ENCODE assay signal across 23 cellular contexts in genomic region chr2:237130562-237131421, GRCh38.
"Had no signal": no experiment of that assay in that cellular context is flagged by ENCODE, and none has a peak within 500 bp of the region (broad histone marks: within the 10 kb centered on the region; RNA-seq: fewer than 3 reads in every experiment).

No MANE protein-coding gene starts in this region.

- H3K36me3 Mint-ChIP-seq: activated naive CD8-positive, alpha-beta T cell; WTC11 had no signal

- H3K9me3 ChIP-seq: Peyer's patch, SJSA1 had no signal

- H3K27me3 Mint-ChIP-seq: activated CD4-positive, alpha-beta T cell treated with anti-CD3 and anti-CD28 coated beads, Interleukin-2, amount 10 ng/mL, durations not matched to agents 7 days and 5 days; activated naive CD8-positive, alpha-beta T cell; activated T-helper 17 cell treated with anti-CD3 and anti-CD28 coated beads, Interleukin-2, amount 50 U/mL, for 72 hours had no signal

- DNase-seq: activated CD4-positive, alpha-beta memory T cell treated with anti-CD3 and anti-CD28 coated beads, Interleukin-2, amount 10 ng/mL, durations not matched to agents 7 days and 5 days; activated CD4-positive, alpha-beta T cell treated with anti-CD3 and anti-CD28 coated beads for 1 hour; activated CD4-positive, alpha-beta T cell treated with anti-CD3 and anti-CD28 coated beads, Interleukin-2, amount 10 ng/mL, durations not matched to agents 7 days and 5 days; activated gamma-delta T cell; activated naive CD4-positive, alpha-beta T cell treated with anti-CD3 and anti-CD28 coated beads for 36 hours; activated T-cell treated with anti-CD3 and anti-CD28 coated beads for 4 hours; activated T-cell treated with anti-CD3 and anti-CD28 coated beads, Interleukin-2, amount 50 U/mL, for 48 hours; caudate nucleus; Kasumi-1; NCI-H1105 treated with DMSO at 0.1 percent for 48 hours; NCI-H1436 treated with DMSO at 0.1 percent for 48 hours; NCI-H187; NCI-H2081; NCI-H446; NCI-H524; Peyer's patch; SHP77; T-helper 9 cell had no signal

- H3K36me3 ChIP-seq: Peyer's patch, SJSA1 had no signal

- H3K4me1 Mint-ChIP-seq: activated CD4-positive, alpha-beta memory T cell treated with anti-CD3 and anti-CD28 coated beads, Interleukin-2, amount 10 ng/mL, durations not matched to agents 7 days and 5 days; activated CD4-positive, alpha-beta T cell treated with anti-CD3 and anti-CD28 coated beads, Interleukin-2, amount 10 ng/mL, durations not matched to agents 7 days and 5 days; activated T-helper 17 cell treated with anti-CD3 and anti-CD28 coated beads, Interleukin-2, amount 50 U/mL, for 72 hours; WTC11 had no signal

- H3K27ac Mint-ChIP-seq: activated CD4-positive, alpha-beta memory T cell treated with anti-CD3 and anti-CD28 coated beads, Interleukin-2, amount 10 ng/mL, durations not matched to agents 7 days and 5 days; activated CD4-positive, alpha-beta T cell treated with anti-CD3 and anti-CD28 coated beads, Interleukin-2, amount 10 ng/mL, durations not matched to agents 7 days and 5 days; activated naive CD4-positive, alpha-beta T cell treated with anti-CD3 and anti-CD28 coated beads for 36 hours; activated naive CD8-positive, alpha-beta T cell; activated T-helper 17 cell treated with anti-CD3 and anti-CD28 coated beads, Interleukin-2, amount 50 U/mL, for 72 hours; T-helper 1 cell treated with Interleukin-12 subunit alpha and Interleukin-12 subunit beta and Interleukin-4 antibody, amounts not matched to agents 30 μg/mL and 1 μg/mL, for 36 hours; WTC11 had no signal

- H3K9me3 Mint-ChIP-seq: activated CD4-positive, alpha-beta memory T cell treated with anti-CD3 and anti-CD28 coated beads, Interleukin-2, amount 10 ng/mL, durations not matched to agents 7 days and 5 days; activated CD4-positive, alpha-beta T cell treated with anti-CD3 and anti-CD28 coated beads, Interleukin-2, amount 10 ng/mL, durations not matched to agents 7 days and 5 days; activated naive CD4-positive, alpha-beta T cell treated with anti-CD3 and anti-CD28 coated beads for 36 hours; activated T-helper 17 cell treated with anti-CD3 and anti-CD28 coated beads, Interleukin-2, amount 50 U/mL, for 72 hours; T-helper 1 cell treated with Interleukin-12 subunit alpha and Interleukin-12 subunit beta and Interleukin-4 antibody, amounts not matched to agents 30 μg/mL and 1 μg/mL, for 36 hours had no signal

- H3K27me3 ChIP-seq: Peyer's patch, SJSA1 had no signal

- H3K27ac ChIP-seq: Peyer's patch, SJSA1 had no signal

- H3K4me3 ChIP-seq: Peyer's patch, SJSA1 had no signal

- H3K4me3 Mint-ChIP-seq: activated CD4-positive, alpha-beta memory T cell treated with anti-CD3 and anti-CD28 coated beads, Interleukin-2, amount 10 ng/mL, durations not matched to agents 7 days and 5 days; activated CD4-positive, alpha-beta T cell treated with anti-CD3 and anti-CD28 coated beads, Interleukin-2, amount 10 ng/mL, durations not matched to agents 7 days and 5 days; activated naive CD4-positive, alpha-beta T cell treated with anti-CD3 and anti-CD28 coated beads for 36 hours; activated naive CD8-positive, alpha-beta T cell; activated T-helper 17 cell treated with anti-CD3 and anti-CD28 coated beads, Interleukin-2, amount 50 U/mL, for 72 hours; T-helper 1 cell treated with Interleukin-12 subunit alpha and Interleukin-12 subunit beta and Interleukin-4 antibody, amounts not matched to agents 30 μg/mL and 1 μg/mL, for 36 hours; WTC11 had no signal
